Comparison of ENCODE assay signal across 1 cellular context in genomic region chr11:8709002-8709672, GRCh38.
TF ChIP-seq lines count a peak whose summit lies in the region.

No MANE protein-coding gene starts in this region.

TF ChIP-seq in WTC11, 78 proteins besides CTCF, POLR2A, EP300 and RAD21 (continued from another document):
- TF ChIP-seq ZNF532 (CRISPR knock-in tag; IDR thresholded peaks at IDR 0.05; ENCODE audit: borderline replicate concordance) (no peak), ATF1 (CRISPR knock-in tag; IDR thresholded peaks at IDR 0.05) (no peak), RELA (CRISPR knock-in tag; IDR thresholded peaks at IDR 0.05; ENCODE audit: borderline replicate concordance) (no peak), MAX (CRISPR knock-in tag; IDR thresholded peaks at IDR 0.05) (no peak), NR3C1 (CRISPR knock-in tag; conservative IDR thresholded peaks at IDR 0.05; ENCODE audit: low read depth) (no peak), MXD4 (CRISPR knock-in tag; IDR thresholded peaks at IDR 0.05; ENCODE audit: borderline replicate concordance) (no peak), STAT6 (CRISPR knock-in tag; conservative IDR thresholded peaks at IDR 0.05; ENCODE audit: low read depth) (no peak), CBFB (CRISPR knock-in tag; IDR thresholded peaks at IDR 0.05; ENCODE audit: low read depth) (no peak), TP53 (CRISPR knock-in tag; IDR thresholded peaks at IDR 0.05) (no peak)
